Comparison of ENCODE assay signal across 8 cellular contexts in genomic region chr2:237673130-237673921, GRCh38. TPM values are rescaled to one million over a fixed set of nuclear protein-coding genes. Genes with fewer than 3 reads are reported as not detected.
DNase-seq lines count a peak whose midpoint lies in the region; ATAC-seq and TF ChIP-seq lines count a peak whose summit lies in the region.

No MANE protein-coding gene starts in this region.

- peak overlapping the region; percentile 96 for H3K27ac Mint-ChIP-seq in activated CD8-positive, alpha-beta T cell treated with anti-CD3 and anti-CD28 coated beads, Interleukin-2, amount 10 ng/mL, durations not matched to agents 7 days and 5 days

- peaks cover 48% of the 10 kb centered on the region for H3K4me1 Mint-ChIP-seq in activated CD8-positive, alpha-beta T cell treated with anti-CD3 and anti-CD28 coated beads, Interleukin-2, amount 10 ng/mL, durations not matched to agents 7 days and 5 days (ENCODE audit: low read depth)

- no peaks in the 10 kb centered on the region for H3K36me3 Mint-ChIP-seq in activated CD8-positive, alpha-beta T cell treated with anti-CD3 and anti-CD28 coated beads, Interleukin-2, amount 10 ng/mL, durations not matched to agents 7 days and 5 days (ENCODE audit: low read depth)

- DNase-seq in DND-41 (peak; percentile 90), NCI-H748 treated with DMSO at 0.1 percent for 48 hours (lab: John Stamatoyannopoulos, UW) (peak; percentile 92), NCI-H446 treated with DMSO at 0.1 percent for 48 hours (lab: John Stamatoyannopoulos, UW) (no peak)
- peak; percentile 83 for DNase-seq in activated CD8-positive, alpha-beta T cell treated with anti-CD3 and anti-CD28 coated beads, Interleukin-2, amount 10 ng/mL, durations not matched to agents 7 days and 5 days
- DNase-seq in stimulated activated CD8-positive, alpha-beta memory T cell treated with anti-CD3 and anti-CD28 coated beads, Interleukin-7, amount 100 ng/mL, for 1 hour (ENCODE audit: low read depth in 2 of 2) = peak; percentile 64 to 69

- peaks cover 32% of the 10 kb centered on the region for H3K4me1 ChIP-seq in DND-41 (ENCODE audit: insufficient read depth, low read length)
- H3K4me1 ChIP-seq in endocrine pancreas (ENCODE audit: control insufficient read depth, insufficient read depth, low read length) = peaks cover 14% of the 10 kb centered on the region
- H3K4me1 ChIP-seq in mucosa of rectum (ENCODE audit: control insufficient read depth in 2 of 2, insufficient read depth in 2 of 2, low read length in 2 of 2) = peaks cover 39 to 47% of the 10 kb centered on the region in 2 donors

- H3K4me3 ChIP-seq in DND-41 (ENCODE audit: low read depth in 1 of 2, low read length in 2 of 2) = peak overlapping the region; percentile 21 to 63; a peak in 3 of 4 replicates
- no peak overlapping the region for H3K4me3 ChIP-seq in endocrine pancreas (ENCODE audit: control insufficient read depth, insufficient read depth, low read length)
- peak overlapping the region; percentile 58 to 68 for H3K4me3 ChIP-seq in mucosa of rectum (ENCODE audit: low read length in 2 of 2)

- H3K4me3 Mint-ChIP-seq in activated CD8-positive, alpha-beta T cell treated with anti-CD3 and anti-CD28 coated beads, Interleukin-2, amount 10 ng/mL, durations not matched to agents 7 days and 5 days = peak overlapping the region; percentile 77

- no peaks in the 10 kb centered on the region for H4K20me1 ChIP-seq in DND-41 (ENCODE audit: insufficient read depth, low read length)

- H3K79me2 ChIP-seq in DND-41 (ENCODE audit: insufficient read depth, low read length) = no peaks in the 10 kb centered on the region

- CTCF ChIA-PET in activated CD8-positive, alpha-beta T cell treated with anti-CD3 and anti-CD28 coated beads, Interleukin-2, amount 10 ng/mL, durations not matched to agents 7 days and 5 days (lab: Charles Lee) = interaction anchor here (0.7 to 9.6 kb wide), 35 partner anchors 9 to 590 kb away, joined by 3 to 202 read pairs (median 5); no protein-coding TSS in a partner anchor

- H3K27ac ChIP-seq in DND-41 (ENCODE audit: low read length) (peak overlapping the region; percentile 66), mucosa of rectum (ENCODE audit: low read depth in 2 of 2, low read length in 2 of 2) (peak overlapping the region; percentile 31 to 79)

- H3K9me3 Mint-ChIP-seq in activated CD8-positive, alpha-beta T cell treated with anti-CD3 and anti-CD28 coated beads, Interleukin-2, amount 10 ng/mL, durations not matched to agents 7 days and 5 days (ENCODE audit: insufficient read depth) = no peaks in the 10 kb centered on the region

- H3K9me3 ChIP-seq in DND-41 (ENCODE audit: insufficient read depth, low read length, severe bottlenecking) = no peaks in the 10 kb centered on the region
- no peaks in the 10 kb centered on the region for H3K9me3 ChIP-seq in endocrine pancreas (ENCODE audit: control insufficient read depth, low read length)
- no peaks in the 10 kb centered on the region for H3K9me3 ChIP-seq in mucosa of rectum (ENCODE audit: control insufficient read depth in 2 of 2, low read length in 2 of 2)

- peak; percentile 90 for TF ChIP-seq CTCF in DND-41 (IDR thresholded peaks at IDR 0.05; ENCODE audit: borderline replicate concordance, extremely low read depth, low read length, poor library complexity, severe bottlenecking)

- ATAC-seq in DND-41 (ENCODE audit: insufficient read depth, low read depth) (peak; percentile 89), HG03342 (IDR thresholded peaks at IDR 0.05; ENCODE audit: unreplicated experiment) (peak; percentile 26)
- ATAC-seq in activated CD8-positive, alpha-beta T cell treated with anti-CD3 and anti-CD28 coated beads, Interleukin-2, amount 10 ng/mL, durations not matched to agents 7 days and 5 days = peak; percentile 66

- peak overlapping the region; percentile 85 for H2AFZ ChIP-seq in DND-41 (ENCODE audit: low read depth, low read length)

- H3K27me3 ChIP-seq in DND-41 (ENCODE audit: insufficient read depth, low read length, poor library complexity) = peaks cover 7% of the 10 kb centered on the region
- no peaks in the 10 kb centered on the region for H3K27me3 ChIP-seq in endocrine pancreas (ENCODE audit: control insufficient read depth, insufficient read depth, low read length)
- no peaks in the 10 kb centered on the region for H3K27me3 ChIP-seq in mucosa of rectum (ENCODE audit: control insufficient read depth in 2 of 2, insufficient read depth in 2 of 2, low read length in 2 of 2)

- H3K36me3 ChIP-seq in DND-41 (ENCODE audit: insufficient read depth, low read length) = no peaks in the 10 kb centered on the region
- H3K36me3 ChIP-seq in endocrine pancreas (ENCODE audit: control insufficient read depth, insufficient read depth, low read length) = no peaks in the 10 kb centered on the region
- no peaks in the 10 kb centered on the region for H3K36me3 ChIP-seq in mucosa of rectum (ENCODE audit: control insufficient read depth in 2 of 2, insufficient read depth in 2 of 2, low read length in 2 of 2)

- peaks cover 3% of the 10 kb centered on the region for H3K27me3 Mint-ChIP-seq in activated CD8-positive, alpha-beta T cell treated with anti-CD3 and anti-CD28 coated beads, Interleukin-2, amount 10 ng/mL, durations not matched to agents 7 days and 5 days (ENCODE audit: low read depth)

- H3K4me2 ChIP-seq in DND-41 (ENCODE audit: insufficient read depth, low read length) = peak overlapping the region; percentile 90

- peak overlapping the region; percentile 60 for H3K9ac ChIP-seq in DND-41 (ENCODE audit: low read depth, low read length)
- H3K9ac ChIP-seq in endocrine pancreas (ENCODE audit: control insufficient read depth, insufficient read depth, low read length) = peak overlapping the region; percentile 10
- H3K9ac ChIP-seq in mucosa of rectum (ENCODE audit: low read depth in 1 of 2, low read length in 2 of 2) = peak overlapping the region in 1 of 2 donors; percentile 67

- POLR2A ChIA-PET in activated CD8-positive, alpha-beta T cell treated with anti-CD3 and anti-CD28 coated beads, Interleukin-2, amount 10 ng/mL, durations not matched to agents 7 days and 5 days (lab: Charles Lee) = interaction anchor here (0.7 to 9.6 kb wide), 9 partner anchors 11 to 530 kb away, joined by 3 to 199 read pairs (median 4); no protein-coding TSS in a partner anchor

RNA-seq across cellular contexts. Expression of gene LRRFIP1, which starts 45.9 kb away (rescaled TPM):
- 100 to 1,000 TPM; 189 to 207 TPM for total RNA-seq in activated CD8-positive, alpha-beta T cell treated with anti-CD3 and anti-CD28 coated beads, Interleukin-2, amount 10 ng/mL, durations not matched to agents 7 days and 5 days

Comparison
In these comparisons a context has a peak if more than half of its experiments do, and no peak if none do; other contexts are left out.
1. ATAC-seq: peak in every context shown above with its lines; median percentile 89 in DND-41; 66 in activated CD8-positive, alpha-beta T cell treated with anti-CD3 and anti-CD28 coated beads, Interleukin-2, amount 10 ng/mL, durations not matched to agents 7 days and 5 days; 26 in HG03342.